27 cellular contexts compared by ENCODE assay signal in genomic region chr7:18976715-18977466, GRCh38.
DNase-seq lines count a peak whose midpoint lies in the region; ATAC-seq, FAIRE-seq and TF ChIP-seq lines count a peak whose summit lies in the region.
"Had no signal": no experiment of that assay in that cellular context is flagged by ENCODE, and none has a peak within 500 bp of the region (broad histone marks: within the 10 kb centered on the region; RNA-seq: fewer than 3 reads in every experiment).

No MANE protein-coding gene starts in this region.

- no peaks in the 10 kb centered on the region for H3K4me1 ChIP-seq in breast epithelium
- peaks cover 5 to 41% of the 10 kb centered on the region in 2 experiments; a peak in 3 of 4 replicates for H3K4me1 ChIP-seq in SK-N-SH (ENCODE audit: control insufficient read depth in 1 of 2, insufficient read depth in 2 of 2, low read depth in 1 of 2, low read length in 1 of 2)
- peaks cover 57% of the 10 kb centered on the region for H3K4me1 ChIP-seq in keratinocyte (ENCODE audit: control insufficient read depth, extremely low read depth, insufficient read depth, low read length)
- peaks cover 0 to 45% (median 26%) of the 10 kb centered on the region in 4 donors for H3K4me1 ChIP-seq in tibial artery
- H3K4me1 ChIP-seq: lower lobe of right lung, prostate gland, upper lobe of right lung had no signal

- no peak for TF ChIP-seq RAD21 in SK-N-SH (IDR thresholded peaks at IDR 0.05; ENCODE audit: low read length)

- WGBS in SK-N-SH (ENCODE audit: low lambda C conversion rate), result 72% methylated on average over 6 of the region's 6 CpGs

- CTCF ChIA-PET in MCF 10A (lab: Yijun Ruan, JAX) (interaction anchor here (0.6 to 1.7 kb wide), 9 partner anchors 32 to 480 kb away, joined by 3 to 6 read pairs (median 3); no protein-coding TSS in a partner anchor), SK-N-SH (lab: Yijun Ruan, JAX) (interaction anchor here (0.6 to 1.4 kb wide), 3 partner anchors 283 to 1062 kb away, joined by 3 to 4 read pairs (median 3); no protein-coding TSS in a partner anchor)

- no peaks in the 10 kb centered on the region for H3K9me3 ChIP-seq in breast epithelium
- H3K9me3 ChIP-seq in SK-N-SH, result no peaks in the 10 kb centered on the region
- no peaks in the 10 kb centered on the region for H3K9me3 ChIP-seq in keratinocyte (ENCODE audit: control insufficient read depth, low read depth, low read length)
- no peaks in the 10 kb centered on the region for H3K9me3 ChIP-seq in tibial artery
- H3K9me3 ChIP-seq: BE2C, lower lobe of right lung, prostate gland, upper lobe of right lung had no signal

- TF ChIP-seq POLR2A in breast epithelium (IDR thresholded peaks at IDR 0.05), result no peak

- H3K9ac ChIP-seq in SK-N-SH (peak overlapping the region; percentile 23; the same call in 1 of the 2 replicates), keratinocyte (ENCODE audit: control insufficient read depth, extremely low read depth, insufficient read depth, low read length) (no peak overlapping the region)

- H3K27me3 Mint-ChIP-seq in MCF 10A (ENCODE audit: insufficient read depth, unreplicated experiment), result no peaks in the 10 kb centered on the region
- H3K27me3 Mint-ChIP-seq in natural killer cell treated with Interleukin-12 subunit alpha and Interleukin-12 subunit beta and Interleukin-15 and Interleukin-18, amount 100 ng/mL, for 72 hours, result no peaks in the 10 kb centered on the region
- H3K27me3 Mint-ChIP-seq: activated CD4-positive, alpha-beta T cell treated with anti-CD3 and anti-CD28 coated beads for 36 hours; stimulated activated naive CD8-positive, alpha-beta T cell treated with anti-CD3 and anti-CD28 coated beads, Interleukin-15, Interleukin-2, amounts not matched to agents 100 ng/mL and 50 ng/mL, for 24 hours had no signal

- ATAC-seq in natural killer cell treated with Interleukin-12 subunit alpha and Interleukin-12 subunit beta and Interleukin-15 and Interleukin-18, amount 100 ng/mL, for 72 hours, result no peak
- ATAC-seq: activated CD4-positive, alpha-beta T cell treated with anti-CD3 and anti-CD28 coated beads for 36 hours; activated T-cell treated with anti-CD3 and anti-CD28 coated beads, Interleukin-2, amount 50 U/mL, for 4 hours; lower lobe of right lung; upper lobe of right lung had no signal

- POLR2A ChIA-PET in MCF 10A (lab: Yijun Ruan, JAX) (interaction anchor here (0.6 to 5.3 kb wide), 14 partner anchors 9 to 261 kb away, joined by 3 to 49 read pairs (median 4); partner anchors contain the start of gene TWIST1), SK-N-SH (lab: Yijun Ruan, JAX) (no interaction called here)

- BruUV-seq in MCF 10A (replicated peaks; lab: Mats Ljungman, UMichigan), result no TSS peak

- FAIRE-seq in keratinocyte (lab: Jason Lieb, UNC), result no peak

- dilution Hi-C loops in keratinocyte (cut with MboI; ENCODE audit: extremely low pct_ligation_motif_present, low sequenced_read_pairs), result no loop called here

- H2AFZ ChIP-seq in SK-N-SH (ENCODE audit: low read depth) (no peak overlapping the region), keratinocyte (ENCODE audit: control insufficient read depth, low read length) (no peak overlapping the region)

- peak overlapping the region; percentile 73 for H3K27ac Mint-ChIP-seq in MCF 10A (ENCODE audit: low read depth, unreplicated experiment)
- H3K27ac Mint-ChIP-seq in natural killer cell treated with Interleukin-12 subunit alpha and Interleukin-12 subunit beta and Interleukin-15 and Interleukin-18, amount 100 ng/mL, for 72 hours, result no peak overlapping the region
- H3K27ac Mint-ChIP-seq: activated CD4-positive, alpha-beta T cell treated with anti-CD3 and anti-CD28 coated beads for 36 hours; stimulated activated naive CD8-positive, alpha-beta T cell treated with anti-CD3 and anti-CD28 coated beads, Interleukin-15, Interleukin-2, amounts not matched to agents 100 ng/mL and 50 ng/mL, for 24 hours had no signal

- no peaks in the 10 kb centered on the region for H3K9me3 Mint-ChIP-seq in MCF 10A (ENCODE audit: unreplicated experiment)
- H3K9me3 Mint-ChIP-seq in natural killer cell treated with Interleukin-12 subunit alpha and Interleukin-12 subunit beta and Interleukin-15 and Interleukin-18, amount 100 ng/mL, for 72 hours, result peaks cover 10% of the 10 kb centered on the region

- no peaks in the 10 kb centered on the region for H3K79me2 ChIP-seq in SK-N-SH (ENCODE audit: insufficient read depth)
- H3K79me2 ChIP-seq in keratinocyte (ENCODE audit: control insufficient read depth, insufficient read depth, low read length), result no peaks in the 10 kb centered on the region

- H3K4me3 Mint-ChIP-seq in MCF 10A (ENCODE audit: unreplicated experiment), result peak overlapping the region; percentile 41
- H3K4me3 Mint-ChIP-seq in natural killer cell treated with Interleukin-12 subunit alpha and Interleukin-12 subunit beta and Interleukin-15 and Interleukin-18, amount 100 ng/mL, for 72 hours, result no peak overlapping the region
- H3K4me3 Mint-ChIP-seq: activated CD4-positive, alpha-beta T cell treated with anti-CD3 and anti-CD28 coated beads for 36 hours; activated T-cell treated with anti-CD3 and anti-CD28 coated beads, Interleukin-2, amount 50 U/mL, for 4 hours; stimulated activated naive CD8-positive, alpha-beta T cell treated with anti-CD3 and anti-CD28 coated beads, Interleukin-15, Interleukin-2, amounts not matched to agents 100 ng/mL and 50 ng/mL, for 24 hours had no signal

- H3K36me3 ChIP-seq in breast epithelium (no peaks in the 10 kb centered on the region), SK-N-SH (replicated peaks in 1 of 2; ENCODE audit: control insufficient read depth in 1 of 2, insufficient read depth in 2 of 2, low read length in 1 of 2) (peaks cover 12 to 25% of the 10 kb centered on the region in 2 experiments), keratinocyte (ENCODE audit: control insufficient read depth in 2 of 2, extremely low read depth in 1 of 2, insufficient read depth in 2 of 2, low read length in 2 of 2) (no peaks in the 10 kb centered on the region), tibial artery (no peaks in the 10 kb centered on the region)
- H3K36me3 ChIP-seq: BE2C, lower lobe of right lung, prostate gland, upper lobe of right lung had no signal

- no peak for TF ChIP-seq EP300 in SK-N-SH (IDR thresholded peaks at IDR 0.05; ENCODE audit: borderline replicate concordance in 1 of 2, low read depth in 1 of 2, low read length in 1 of 2)

- H3K27me3 ChIP-seq in breast epithelium (no peaks in the 10 kb centered on the region), SK-N-SH (ENCODE audit: insufficient read depth) (no peaks in the 10 kb centered on the region), keratinocyte (ENCODE audit: control insufficient read depth, extremely low read depth, insufficient read depth, low read length) (no peaks in the 10 kb centered on the region), tibial artery (no peaks in the 10 kb centered on the region)
- H3K27me3 ChIP-seq: BE2C, upper lobe of right lung had no signal

- H3F3A ChIP-seq in SK-N-SH (replicated peaks; ENCODE audit: insufficient read depth), result peaks cover 44% of the 10 kb centered on the region

- no peaks in the 10 kb centered on the region for H3K36me3 Mint-ChIP-seq in MCF 10A (ENCODE audit: insufficient read depth, unreplicated experiment)
- H3K36me3 Mint-ChIP-seq in natural killer cell treated with Interleukin-12 subunit alpha and Interleukin-12 subunit beta and Interleukin-15 and Interleukin-18, amount 100 ng/mL, for 72 hours, result no peaks in the 10 kb centered on the region

- DNase-seq in MCF 10A (ENCODE audit: unreplicated experiment) (peak; percentile 49), breast epithelium (ENCODE audit: low spot score in 2 of 2) (no peak), SK-N-SH (no peak), keratinocyte (ENCODE audit: low read depth, low spot score) (no peak), tibial artery (no peak), NCI-H2227 (lab: John Stamatoyannopoulos, UW; ENCODE audit: unreplicated experiment) (no peak)
- DNase-seq in natural killer cell treated with Interleukin-12 subunit alpha and Interleukin-12 subunit beta and Interleukin-15 and Interleukin-18, amount 100 ng/mL, for 72 hours (ENCODE audit: low spot score), result no peak
- no peak for DNase-seq in stimulated activated CD4-positive, alpha-beta T cell treated with anti-CD3 and anti-CD28 coated beads, Interleukin-4, amount 100 ng/mL, for 4 hours
- DNase-seq: 8988T; activated CD4-positive, alpha-beta T cell treated with anti-CD3 and anti-CD28 coated beads for 36 hours; activated CD8-positive, alpha-beta memory T cell treated with anti-CD3 and anti-CD28 coated beads for 24 hours; activated naive CD4-positive, alpha-beta T cell treated with anti-CD3 and anti-CD28 coated beads, Interleukin-2, amount 50 U/mL, for 16 hours; activated T-cell treated with anti-CD3 and anti-CD28 coated beads, Interleukin-2, amount 50 U/mL, for 4 hours; BE2C; cerebellar nuclear complex; effector CD4-positive, alpha-beta T cell; islet precursor cell; lower lobe of right lung; MM.1S; NCI-H146; NCI-H748 treated with DMSO at 0.1 percent for 48 hours; SHP77; stimulated activated CD4-positive, alpha-beta T cell treated with anti-CD3 and anti-CD28 coated beads, Interleukin-4, amount 100 ng/mL, for 24 hours; T-helper 1 cell; upper lobe of right lung had no signal

- H3K4me3 ChIP-seq in breast epithelium (no peak overlapping the region), SK-N-SH (ENCODE audit: low read depth in 2 of 2, low read length in 1 of 2) (no peak overlapping the region; a peak in 1 of 4 replicates), keratinocyte (ENCODE audit: control insufficient read depth in 2 of 3, extremely low read depth in 1 of 3, insufficient read depth in 2 of 3, low read depth in 1 of 3, low read length in 3 of 3) (no peak overlapping the region), tibial artery (no peak overlapping the region)
- H3K4me3 ChIP-seq: lower lobe of right lung, prostate gland, upper lobe of right lung had no signal

- no peaks in the 10 kb centered on the region for H4K20me1 ChIP-seq in SK-N-SH (ENCODE audit: insufficient read depth)
- no peaks in the 10 kb centered on the region for H4K20me1 ChIP-seq in keratinocyte (ENCODE audit: control insufficient read depth, extremely low read depth, insufficient read depth, low read length)

- H3K9me1 ChIP-seq in keratinocyte (ENCODE audit: control insufficient read depth, extremely low read depth, insufficient read depth, low read length), result no peaks in the 10 kb centered on the region

- intact Hi-C loops in MCF 10A (cut with micrococcal nuclease), result loop anchor here (1.0 kb wide), 1 partner anchor 139 kb away; no protein-coding TSS in a partner anchor
- intact Hi-C loops in breast epithelium (cut with DNase I; ENCODE audit: low total_unique reads), result no loop called here
- intact Hi-C loops in tibial artery (cut with DNase I; ENCODE audit: low total_unique reads), result no loop called here

- peaks cover 66% of the 10 kb centered on the region for H3K4me1 Mint-ChIP-seq in MCF 10A (ENCODE audit: insufficient read depth, unreplicated experiment)
- no peaks in the 10 kb centered on the region for H3K4me1 Mint-ChIP-seq in natural killer cell treated with Interleukin-12 subunit alpha and Interleukin-12 subunit beta and Interleukin-15 and Interleukin-18, amount 100 ng/mL, for 72 hours (ENCODE audit: low read depth in 2 of 2)
- H3K4me1 Mint-ChIP-seq: activated CD4-positive, alpha-beta T cell treated with anti-CD3 and anti-CD28 coated beads for 36 hours had no signal

- no peaks in the 10 kb centered on the region for H3K9me2 ChIP-seq in SK-N-SH

- peak overlapping the region; percentile 63 for H3K4me2 ChIP-seq in SK-N-SH
- H3K4me2 ChIP-seq in keratinocyte (ENCODE audit: control insufficient read depth, extremely low read depth, insufficient read depth, low read depth, low read length), result peak overlapping the region; percentile 59

- TF ChIP-seq CTCF in MCF 10A (IDR thresholded peaks at IDR 0.05; ENCODE audit: unreplicated experiment), result no peak
- TF ChIP-seq CTCF in breast epithelium (IDR thresholded peaks at IDR 0.05), result no peak
- TF ChIP-seq CTCF in SK-N-SH (IDR thresholded peaks at IDR 0.05), result no peak
- no peak for TF ChIP-seq CTCF in keratinocyte (optimal IDR thresholded peaks at IDR 0.05 in 1 of 3, IDR thresholded peaks at IDR 0.05 in 1 of 3, conservative IDR thresholded peaks at IDR 0.05 in 1 of 3; ENCODE audit: extremely low read depth in 1 of 3, insufficient read depth in 2 of 3, low read length in 3 of 3)
- TF ChIP-seq CTCF in tibial artery (IDR thresholded peaks at IDR 0.05), result no peak

- no peak overlapping the region for H3K27ac ChIP-seq in breast epithelium
- peak overlapping the region; percentile 82 to 91 for H3K27ac ChIP-seq in SK-N-SH (ENCODE audit: low read depth in 2 of 2, low read length in 1 of 2)
- peak overlapping the region; percentile 66 for H3K27ac ChIP-seq in keratinocyte (ENCODE audit: control insufficient read depth, insufficient read depth, low read length)
- H3K27ac ChIP-seq in tibial artery, result peak overlapping the region; percentile 13 to 64
- H3K27ac ChIP-seq: lower lobe of right lung, prostate gland, upper lobe of right lung had no signal

Comparison
In these comparisons a context has a peak if more than half of its experiments do, and no peak if none do; other contexts are left out.
1. H3K27ac ChIP-seq: peak in SK-N-SH (2 of 2), keratinocyte (single experiment) and tibial artery (2 of 2); none in breast epithelium (0 of 2).